In the genomic region with DNA sequence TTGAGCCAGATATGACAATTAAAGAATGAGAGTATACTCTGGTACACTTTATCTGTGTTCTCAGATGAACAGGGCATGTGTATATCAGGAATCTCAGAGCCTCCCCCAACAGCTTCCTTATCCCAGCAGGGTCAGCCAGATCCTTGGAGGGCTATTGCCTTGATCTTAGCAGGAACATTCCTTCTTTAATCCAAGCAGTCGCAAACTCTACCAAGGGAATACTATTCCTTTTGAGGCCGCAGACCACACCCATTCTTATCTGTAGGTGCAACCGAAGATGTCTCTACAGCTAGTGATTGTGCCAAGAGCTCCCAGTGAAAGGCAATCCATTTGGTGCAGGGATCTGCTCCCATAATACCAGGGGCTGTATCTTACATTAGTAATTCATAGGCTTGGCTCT, we compare ENCODE assay signal across 23 cellular contexts.
"Had no signal": no experiment of that assay in that cellular context is flagged by ENCODE, and none has a peak within 500 bp of the region (broad histone marks: within the 10 kb centered on the region; RNA-seq: fewer than 3 reads in every experiment).

No MANE protein-coding gene starts in this region.

- H3K27ac ChIP-seq: HL-60, KMS-11, RWPE1 had no signal

- H3K4me3 ChIP-seq: K562 had no signal

- H3K9me3 ChIP-seq: SK-N-SH had no signal

- H3K9ac ChIP-seq: KMS-11, SK-N-SH had no signal

- H3K4me2 ChIP-seq: KMS-11, SK-N-SH had no signal

- H3K4me3 Mint-ChIP-seq: IgD-negative memory B cell had no signal

- ATAC-seq: K562, Panc1, PC-3 had no signal

- H3K27me3 Mint-ChIP-seq: IgD-negative memory B cell had no signal

- DNase-seq: Kasumi-1, MM.1S, NCI-H1092 treated with DMSO at 0.1 percent for 48 hours, NCI-H1436, NCI-H187, NCI-H2029, NCI-H2081 treated with DMSO at 0.1 percent for 48 hours, NCI-H2171, NCI-H226, NCI-H446, NCI-H510A, NCI-H524 treated with DMSO at 0.1 percent for 48 hours, NCI-H69, NCI-H774, PC-3, SHP77, SK-N-SH had no signal

- H3K36me3 Mint-ChIP-seq: IgD-negative memory B cell had no signal

- H3K27ac Mint-ChIP-seq: IgD-negative memory B cell had no signal
